Comparison of ENCODE assay signal across 29 cellular contexts in genomic region chr22:39721456-39722325, GRCh38.
DNase-seq lines count a peak whose midpoint lies in the region; ATAC-seq and TF ChIP-seq lines count a peak whose summit lies in the region.
"Had no signal": no experiment of that assay in that cellular context is flagged by ENCODE, and none has a peak within 500 bp of the region (broad histone marks: within the 10 kb centered on the region; RNA-seq: fewer than 3 reads in every experiment).

No MANE protein-coding gene starts in this region.

- peaks cover 12% of the 10 kb centered on the region for H3K27me3 Mint-ChIP-seq in activated CD8-positive, alpha-beta memory T cell treated with anti-CD3 and anti-CD28 coated beads, Interleukin-2, amount 10 ng/mL, durations not matched to agents 7 days and 5 days
- H3K27me3 Mint-ChIP-seq: central memory CD8-positive, alpha-beta T cell had no signal

- H3K27ac Mint-ChIP-seq in activated CD8-positive, alpha-beta memory T cell treated with anti-CD3 and anti-CD28 coated beads, Interleukin-2, amount 10 ng/mL, durations not matched to agents 7 days and 5 days: no peak overlapping the region
- H3K27ac Mint-ChIP-seq: dendritic cell treated with granulocyte-macrophage colony-stimulating factor and Interleukin-4, amounts not matched to agents 40 ng/mL and 50 ng/mL, for 4 days; HFFc6; memory B cell had no signal

- no peaks in the 10 kb centered on the region for H3K9me3 ChIP-seq in stomach
- H3K9me3 ChIP-seq: left lung, right atrium auricular region had no signal

- ATAC-seq in activated CD8-positive, alpha-beta memory T cell treated with anti-CD3 and anti-CD28 coated beads, Interleukin-2, amount 10 ng/mL, durations not matched to agents 7 days and 5 days: peak; percentile 64
- ATAC-seq in GM19324 (IDR thresholded peaks at IDR 0.05; ENCODE audit: low FRiP score, unreplicated experiment): no peak
- ATAC-seq: esophagus mucosa, left lung had no signal

- no peak for TF ChIP-seq POLR2A in stomach (IDR thresholded peaks at IDR 0.05)

- WGBS in stomach, 5 donors: 65 to 77% (median 77%) methylated on average over 11 to 13 of the region's 13 CpGs

- peaks cover 29% of the 10 kb centered on the region for H3K4me1 Mint-ChIP-seq in activated CD8-positive, alpha-beta memory T cell treated with anti-CD3 and anti-CD28 coated beads, Interleukin-2, amount 10 ng/mL, durations not matched to agents 7 days and 5 days
- H3K4me1 Mint-ChIP-seq: central memory CD8-positive, alpha-beta T cell had no signal

- intact Hi-C loops in stomach (cut with DNase I; ENCODE audit: low total_unique reads): no loop called here

- no peak for TF ChIP-seq CTCF in stomach (IDR thresholded peaks at IDR 0.05)

- peaks cover 4% of the 10 kb centered on the region for H3K9me3 Mint-ChIP-seq in activated CD8-positive, alpha-beta memory T cell treated with anti-CD3 and anti-CD28 coated beads, Interleukin-2, amount 10 ng/mL, durations not matched to agents 7 days and 5 days (ENCODE audit: low read depth)
- H3K9me3 Mint-ChIP-seq: central memory CD8-positive, alpha-beta T cell; dendritic cell treated with granulocyte-macrophage colony-stimulating factor and Interleukin-4, amounts not matched to agents 40 ng/mL and 50 ng/mL, for 4 days; HFFc6; memory B cell; neural crest cell had no signal

- CTCF ChIA-PET in activated CD8-positive, alpha-beta memory T cell treated with anti-CD3 and anti-CD28 coated beads, Interleukin-2, amount 10 ng/mL, durations not matched to agents 7 days and 5 days (lab: Charles Lee): no interaction called here

- no peak overlapping the region for H3K4me3 Mint-ChIP-seq in activated CD8-positive, alpha-beta memory T cell treated with anti-CD3 and anti-CD28 coated beads, Interleukin-2, amount 10 ng/mL, durations not matched to agents 7 days and 5 days
- H3K4me3 Mint-ChIP-seq: central memory CD8-positive, alpha-beta T cell; dendritic cell treated with granulocyte-macrophage colony-stimulating factor and Interleukin-4, amounts not matched to agents 40 ng/mL and 50 ng/mL, for 4 days; HFFc6; memory B cell; neural crest cell had no signal

- no peak overlapping the region for H3K27ac ChIP-seq in stomach
- H3K27ac ChIP-seq: left lung, parathyroid adenoma, right atrium auricular region, WERI-Rb-1 had no signal

- H3K4me3 ChIP-seq in H7 (ENCODE audit: insufficient read depth, low read depth, low read length) (no peak overlapping the region), stomach (no peak overlapping the region)
- H3K4me3 ChIP-seq: left lung, right atrium auricular region had no signal

- H3K27me3 ChIP-seq in H7 (ENCODE audit: control insufficient read depth, insufficient read depth, low read length) (no peaks in the 10 kb centered on the region), stomach (peaks cover 4 to 46% (median 4%) of the 10 kb centered on the region in 3 donors)

- no peak for TF ChIP-seq EP300 in stomach (IDR thresholded peaks at IDR 0.05)

- H3K36me3 Mint-ChIP-seq in activated CD8-positive, alpha-beta memory T cell treated with anti-CD3 and anti-CD28 coated beads, Interleukin-2, amount 10 ng/mL, durations not matched to agents 7 days and 5 days: peaks cover 6% of the 10 kb centered on the region

- no peak for DNase-seq in activated CD8-positive, alpha-beta memory T cell treated with anti-CD3 and anti-CD28 coated beads, Interleukin-2, amount 10 ng/mL, durations not matched to agents 7 days and 5 days
- no peak for DNase-seq in activated CD8-positive, alpha-beta memory T cell treated with anti-CD3 and anti-CD28 coated beads, Interleukin-2, amount 50 U/mL, for 4 hours
- DNase-seq in H7 (peak; percentile 65), islet precursor cell (peak; percentile 28), stomach (peak; percentile 17), DMS 273 (lab: John Stamatoyannopoulos, UW; ENCODE audit: unreplicated experiment) (no peak), SW480 (ENCODE audit: low spot score) (no peak)
- DNase-seq: activated gamma-delta T cell; DMS79 treated with DMSO at 0.1 percent for 48 hours; GDM1; HFFc6; Kasumi-1; left lung; NCI-H1417; NCI-H2029; NCI-H226; NCI-H69; stimulated activated CD4-positive, alpha-beta T cell treated with anti-CD3 and anti-CD28 coated beads, Interleukin-2, amount 100 ng/mL, for 24 hours; T1000; trophoblast cell; WERI-Rb-1 had no signal

- no peaks in the 10 kb centered on the region for H3K4me1 ChIP-seq in stomach
- H3K4me1 ChIP-seq: left lung, parathyroid adenoma, right atrium auricular region had no signal

- H3K36me3 ChIP-seq in H7 (replicated peaks; ENCODE audit: control insufficient read depth, insufficient read depth, low read length): no peaks in the 10 kb centered on the region
- H3K36me3 ChIP-seq in stomach: no peaks in the 10 kb centered on the region
- H3K36me3 ChIP-seq: left lung, right atrium auricular region, WERI-Rb-1 had no signal

Comparison
In these comparisons a context has a peak if more than half of its experiments do, and no peak if none do; other contexts are left out.
1. DNase-seq: peak in H7 (single experiment), islet precursor cell (single experiment) and stomach (single experiment); none in activated CD8-positive, alpha-beta memory T cell treated with anti-CD3 and anti-CD28 coated beads, Interleukin-2, amount 10 ng/mL, durations not matched to agents 7 days and 5 days (single experiment), activated CD8-positive, alpha-beta memory T cell treated with anti-CD3 and anti-CD28 coated beads, Interleukin-2, amount 50 U/mL, for 4 hours (single experiment), DMS 273 (single experiment) and SW480 (single experiment).